Comparison of ENCODE assay signal across 9 cellular contexts in genomic region chr17:10875411-10875810, GRCh38. TPM values are rescaled to one million over a fixed set of nuclear protein-coding genes. Genes with fewer than 3 reads are reported as not detected.
DNase-seq lines count a peak whose midpoint lies in the region; ATAC-seq and TF ChIP-seq lines count a peak whose summit lies in the region.
"Had no signal": no experiment of that assay in that cellular context is flagged by ENCODE, and none has a peak within 500 bp of the region (broad histone marks: within the 10 kb centered on the region; RNA-seq: fewer than 3 reads in every experiment).

No MANE protein-coding gene starts in this region.

- no peaks in the 10 kb centered on the region for H3K36me3 ChIP-seq in DND-41 (ENCODE audit: insufficient read depth, low read length)
- H3K36me3 ChIP-seq: prostate gland had no signal

- no peaks in the 10 kb centered on the region for H3K79me2 ChIP-seq in DND-41 (ENCODE audit: insufficient read depth, low read length)

- no peaks in the 10 kb centered on the region for H3K9me3 ChIP-seq in DND-41 (ENCODE audit: insufficient read depth, low read length, severe bottlenecking)
- H3K9me3 ChIP-seq: prostate gland had no signal

- peak; percentile 49 for DNase-seq in DND-41
- peak; percentile 7 for DNase-seq in activated naive CD8-positive, alpha-beta T cell treated with anti-CD3 and anti-CD28 coated beads for 36 hours
- DNase-seq in mesothelial cell of epicardium (ENCODE audit: low spot score in 2 of 2, unreplicated experiment in 2 of 2): peak; percentile 32 to 66
- DNase-seq in HFFc6: no peak
- no peak for DNase-seq in amniotic stem cell (lab: John Stamatoyannopoulos, UW)
- no peak for DNase-seq in dedifferentiated amniotic fluid mesenchymal stem cell (ENCODE audit: extremely low spot score)

- TF ChIP-seq CTCF in DND-41 (IDR thresholded peaks at IDR 0.05; ENCODE audit: borderline replicate concordance, extremely low read depth, low read length, poor library complexity, severe bottlenecking) (no peak), mesothelial cell of epicardium (IDR thresholded peaks at IDR 0.05; ENCODE audit: unreplicated experiment) (no peak), HFFc6 (IDR thresholded peaks at IDR 0.05) (no peak)

- peaks cover under 1% of the 10 kb centered on the region for H3K27me3 ChIP-seq in DND-41 (ENCODE audit: insufficient read depth, low read length, poor library complexity)

- TF ChIP-seq RAD21 in Ishikawa (IDR thresholded peaks at IDR 0.05; ENCODE audit: low read depth): no peak

- no peaks in the 10 kb centered on the region for H3K36me3 Mint-ChIP-seq in activated naive CD8-positive, alpha-beta T cell treated with anti-CD3 and anti-CD28 coated beads for 36 hours
- no peaks in the 10 kb centered on the region for H3K36me3 Mint-ChIP-seq in mesothelial cell of epicardium
- H3K36me3 Mint-ChIP-seq in HFFc6 (ENCODE audit: low read depth): no peaks in the 10 kb centered on the region

- H3K9ac ChIP-seq in DND-41 (ENCODE audit: low read depth, low read length): no peak overlapping the region

- no peak overlapping the region for H3K4me2 ChIP-seq in DND-41 (ENCODE audit: insufficient read depth, low read length)

- no peaks in the 10 kb centered on the region for H4K20me1 ChIP-seq in DND-41 (ENCODE audit: insufficient read depth, low read length)

- H2AFZ ChIP-seq in DND-41 (ENCODE audit: low read depth, low read length): no peak overlapping the region

- no peak overlapping the region for H3K4me3 ChIP-seq in DND-41 (ENCODE audit: low read depth in 1 of 2, low read length in 2 of 2)
- H3K4me3 ChIP-seq: prostate gland had no signal

- no peaks in the 10 kb centered on the region for H3K4me1 Mint-ChIP-seq in activated naive CD8-positive, alpha-beta T cell treated with anti-CD3 and anti-CD28 coated beads for 36 hours
- no peaks in the 10 kb centered on the region for H3K4me1 Mint-ChIP-seq in mesothelial cell of epicardium
- no peaks in the 10 kb centered on the region for H3K4me1 Mint-ChIP-seq in HFFc6 (ENCODE audit: low read depth)

- no peak overlapping the region for H3K4me3 Mint-ChIP-seq in activated naive CD8-positive, alpha-beta T cell treated with anti-CD3 and anti-CD28 coated beads for 36 hours
- H3K4me3 Mint-ChIP-seq in mesothelial cell of epicardium (no peak overlapping the region), HFFc6 (no peak overlapping the region)

- H3K4me1 ChIP-seq in DND-41 (ENCODE audit: insufficient read depth, low read length): no peaks in the 10 kb centered on the region
- H3K4me1 ChIP-seq: prostate gland had no signal

- H3K27ac Mint-ChIP-seq in activated naive CD8-positive, alpha-beta T cell treated with anti-CD3 and anti-CD28 coated beads for 36 hours: no peak overlapping the region
- H3K27ac Mint-ChIP-seq in mesothelial cell of epicardium (no peak overlapping the region), HFFc6 (no peak overlapping the region)

- H3K27ac ChIP-seq in DND-41 (ENCODE audit: low read length): no peak overlapping the region
- H3K27ac ChIP-seq: prostate gland had no signal

- peak; percentile 27; the same call in 1 of the 3 replicates for ATAC-seq in DND-41 (ENCODE audit: insufficient read depth, low read depth)
- ATAC-seq in GM21390 (IDR thresholded peaks at IDR 0.05; ENCODE audit: unreplicated experiment): no peak

- no peak for TF ChIP-seq EP300 in Ishikawa (IDR thresholded peaks at IDR 0.05; ENCODE audit: borderline replicate concordance)

- H3K9me3 Mint-ChIP-seq in activated naive CD8-positive, alpha-beta T cell treated with anti-CD3 and anti-CD28 coated beads for 36 hours: no peaks in the 10 kb centered on the region
- no peaks in the 10 kb centered on the region for H3K9me3 Mint-ChIP-seq in mesothelial cell of epicardium
- H3K9me3 Mint-ChIP-seq in HFFc6: peaks cover 9% of the 10 kb centered on the region

- H3K27me3 Mint-ChIP-seq in activated naive CD8-positive, alpha-beta T cell treated with anti-CD3 and anti-CD28 coated beads for 36 hours: peaks cover 16% of the 10 kb centered on the region
- H3K27me3 Mint-ChIP-seq in mesothelial cell of epicardium (ENCODE audit: low read depth) (peaks cover 50% of the 10 kb centered on the region), HFFc6 (ENCODE audit: insufficient read depth) (no peaks in the 10 kb centered on the region; the same call in 1 of the 2 replicates)

TF ChIP-seq in Ishikawa, 13 proteins besides CTCF, POLR2A, EP300 and RAD21:
- TF ChIP-seq FOXM1 (IDR thresholded peaks at IDR 0.05; ENCODE audit: borderline replicate concordance, low read depth) (no peak), REST (IDR thresholded peaks at IDR 0.05; ENCODE audit: low read depth) (peak; percentile 88)

RNA-seq across cellular contexts. Expression of gene PIRT, which starts 37.5 kb away (rescaled TPM):
- total RNA-seq in activated naive CD8-positive, alpha-beta T cell treated with anti-CD3 and anti-CD28 coated beads for 36 hours: not detected
- not detected in 3 replicates for total RNA-seq in mesothelial cell of epicardium
- total RNA-seq in HFFc6 (2021; fragmentation: NEBNext Ultra II Directional; extraction: Animal tissue kit (Norgen Biotek cat#: 25700)): not detected

Comparison
In these comparisons a context has a peak if more than half of its experiments do, and no peak if none do; other contexts are left out.
1. DNase-seq: peak in DND-41 (single experiment), activated naive CD8-positive, alpha-beta T cell treated with anti-CD3 and anti-CD28 coated beads for 36 hours (single experiment) and mesothelial cell of epicardium (2 of 2); none in HFFc6 (single experiment), amniotic stem cell (single experiment) and dedifferentiated amniotic fluid mesenchymal stem cell (single experiment).